ENCODE assay signal across 7 cellular contexts in genomic region chr1:62993844-62994243, GRCh38.
"Had no signal": no experiment of that assay in that cellular context is flagged by ENCODE, and none has a peak within 500 bp of the region (broad histone marks: within the 10 kb centered on the region; RNA-seq: fewer than 3 reads in every experiment).

No MANE protein-coding gene starts in this region.

- DNase-seq: GM23248, GOT3, H7, KBM-7 had no signal

- ATAC-seq: HCT116, HepG2 had no signal

- H3K27ac ChIP-seq: GM23248 had no signal

- FAIRE-seq: HepG2 had no signal

- H3K9me3 ChIP-seq: HAP-1 had no signal

- H3K36me3 ChIP-seq: HAP-1 had no signal

- H3K4me3 ChIP-seq: GM23248, HAP-1 had no signal
